ENCODE assay signal across 2 cellular contexts in the genomic region with DNA sequence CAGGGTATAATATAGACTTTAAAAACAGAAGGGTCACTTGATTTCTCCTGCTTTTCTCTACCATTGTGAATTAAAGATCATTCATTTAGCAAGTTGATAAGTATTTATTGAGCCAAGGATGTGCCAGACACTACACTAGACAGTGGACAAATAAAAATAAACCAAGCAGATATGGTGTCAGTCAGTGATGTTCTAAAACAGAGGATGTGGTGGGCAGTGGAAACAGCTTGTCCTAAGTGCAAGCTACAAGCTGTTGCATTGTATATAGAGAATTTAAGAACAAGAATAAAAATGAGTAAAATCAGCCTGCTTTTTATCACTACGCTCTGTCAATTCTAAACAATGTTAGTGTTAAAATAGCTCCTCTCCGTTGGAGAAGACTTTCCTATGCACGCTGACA.
TF ChIP-seq lines count a peak whose summit lies in the region.

No MANE protein-coding gene starts in this region.

TF ChIP-seq in GM12878, 131 proteins besides CTCF, POLR2A, EP300 and RAD21 (continued from another document):
- TF ChIP-seq RCOR1 (conservative IDR thresholded peaks at IDR 0.05; ENCODE audit: low read depth, low read length) = no peak
- TF ChIP-seq, protein P1, sequence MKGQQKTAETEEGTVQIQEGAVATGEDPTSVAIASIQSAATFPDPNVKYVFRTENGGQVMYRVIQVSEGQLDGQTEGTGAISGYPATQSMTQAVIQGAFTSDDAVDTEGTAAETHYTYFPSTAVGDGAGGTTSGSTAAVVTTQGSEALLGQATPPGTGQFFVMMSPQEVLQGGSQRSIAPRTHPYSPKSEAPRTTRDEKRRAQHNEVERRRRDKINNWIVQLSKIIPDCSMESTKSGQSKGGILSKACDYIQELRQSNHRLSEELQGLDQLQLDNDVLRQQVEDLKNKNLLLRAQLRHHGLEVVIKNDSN (IDR thresholded peaks at IDR 0.05; ENCODE audit: borderline replicate concordance, extremely low read length, insufficient read depth, low read depth, low read length) = no peak

TF ChIP-seq in GM23338, 12 proteins besides CTCF, POLR2A, EP300 and RAD21 (continued from another document):
- TF ChIP-seq EZH2 (IDR thresholded peaks at IDR 0.05; ENCODE audit: low read depth, unreplicated experiment) (no peak), EZH2phosphoT487 (IDR thresholded peaks at IDR 0.05; ENCODE audit: unreplicated experiment) (no peak), JUNB (IDR thresholded peaks at IDR 0.05; ENCODE audit: unreplicated experiment) (no peak), STAT1 (IDR thresholded peaks at IDR 0.05; ENCODE audit: unreplicated experiment) (no peak), REST (IDR thresholded peaks at IDR 0.05; ENCODE audit: unreplicated experiment) (no peak), ZNF114 (CRISPR knock-in tag; IDR thresholded peaks at IDR 0.05) (no peak), POLR2AphosphoS5 (IDR thresholded peaks at IDR 0.05; ENCODE audit: low read depth) (no peak), ZNF462 (CRISPR knock-in tag; IDR thresholded peaks at IDR 0.05) (no peak), CREB1 (CRISPR knock-in tag; IDR thresholded peaks at IDR 0.05; ENCODE audit: low read depth) (no peak), NANOG (IDR thresholded peaks at IDR 0.05; ENCODE audit: borderline replicate concordance) (no peak)
- TF ChIP-seq, protein P2, sequence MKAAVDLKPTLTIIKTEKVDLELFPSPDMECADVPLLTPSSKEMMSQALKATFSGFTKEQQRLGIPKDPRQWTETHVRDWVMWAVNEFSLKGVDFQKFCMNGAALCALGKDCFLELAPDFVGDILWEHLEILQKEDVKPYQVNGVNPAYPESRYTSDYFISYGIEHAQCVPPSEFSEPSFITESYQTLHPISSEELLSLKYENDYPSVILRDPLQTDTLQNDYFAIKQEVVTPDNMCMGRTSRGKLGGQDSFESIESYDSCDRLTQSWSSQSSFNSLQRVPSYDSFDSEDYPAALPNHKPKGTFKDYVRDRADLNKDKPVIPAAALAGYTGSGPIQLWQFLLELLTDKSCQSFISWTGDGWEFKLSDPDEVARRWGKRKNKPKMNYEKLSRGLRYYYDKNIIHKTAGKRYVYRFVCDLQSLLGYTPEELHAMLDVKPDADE (IDR thresholded peaks at IDR 0.05) = no peak
